20 cellular contexts compared by ENCODE assay signal in genomic region chr12:6979021-6979420, GRCh38. TPM values are rescaled to one million over a fixed set of nuclear protein-coding genes. Genes with fewer than 3 reads are reported as not detected.
DNase-seq lines count a peak whose midpoint lies in the region; ATAC-seq, FAIRE-seq and TF ChIP-seq lines count a peak whose summit lies in the region.
"Had no signal": no experiment of that assay in that cellular context is flagged by ENCODE, and none has a peak within 500 bp of the region (broad histone marks: within the 10 kb centered on the region; RNA-seq: fewer than 3 reads in every experiment).

No MANE protein-coding gene starts in this region.

- peaks cover 3% of the 10 kb centered on the region for H4K20me1 ChIP-seq in keratinocyte (ENCODE audit: control insufficient read depth, extremely low read depth, insufficient read depth, low read length)

- peak overlapping the region; percentile 17 for H3K27ac Mint-ChIP-seq in activated naive CD8-positive, alpha-beta T cell treated with anti-CD3 and anti-CD28 coated beads, Interleukin-2, amount 10 ng/mL, durations not matched to agents 7 days and 5 days

- H3K9ac ChIP-seq in keratinocyte (ENCODE audit: control insufficient read depth, extremely low read depth, insufficient read depth, low read length): peak overlapping the region; percentile 14

- H3K36me3 ChIP-seq in keratinocyte (ENCODE audit: control insufficient read depth in 2 of 2, extremely low read depth in 1 of 2, insufficient read depth in 2 of 2, low read length in 2 of 2) (peaks cover 34 to 66% of the 10 kb centered on the region in 2 experiments), thyroid gland (peaks cover 52 to 64% of the 10 kb centered on the region in 2 donors)

- H3K79me2 ChIP-seq in keratinocyte (ENCODE audit: control insufficient read depth, insufficient read depth, low read length): peaks cover 4% of the 10 kb centered on the region

- peaks cover 8% of the 10 kb centered on the region for H3K4me1 Mint-ChIP-seq in activated naive CD8-positive, alpha-beta T cell treated with anti-CD3 and anti-CD28 coated beads, Interleukin-2, amount 10 ng/mL, durations not matched to agents 7 days and 5 days

- no peak overlapping the region for H3K4me3 ChIP-seq in keratinocyte (ENCODE audit: control insufficient read depth in 2 of 3, extremely low read depth in 1 of 3, insufficient read depth in 2 of 3, low read depth in 1 of 3, low read length in 3 of 3)
- H3K4me3 ChIP-seq in thyroid gland (replicated peaks in 1 of 3): no peak overlapping the region
- H3K4me3 ChIP-seq: tibial nerve had no signal

- H3K9me3 ChIP-seq in keratinocyte (ENCODE audit: control insufficient read depth, low read depth, low read length): no peaks in the 10 kb centered on the region
- no peaks in the 10 kb centered on the region for H3K9me3 ChIP-seq in thyroid gland
- H3K9me3 ChIP-seq: tibial nerve had no signal

- peaks cover 21% of the 10 kb centered on the region for H3K4me1 ChIP-seq in keratinocyte (ENCODE audit: control insufficient read depth, extremely low read depth, insufficient read depth, low read length)
- H3K4me1 ChIP-seq in thyroid gland: peaks cover 17 to 21% of the 10 kb centered on the region in 2 donors
- H3K4me1 ChIP-seq: tibial nerve had no signal

- intact Hi-C loops in thyroid gland (cut with DNase I): no loop called here

- peak overlapping the region; percentile 62 for H3K27ac ChIP-seq in keratinocyte (ENCODE audit: control insufficient read depth, insufficient read depth, low read length)
- H3K27ac ChIP-seq in thyroid gland: peak overlapping the region; percentile 78 to 89 (median 78)
- H3K27ac ChIP-seq: brain microvascular endothelial cell, tibial nerve had no signal

- ATAC-seq in activated naive CD8-positive, alpha-beta T cell treated with anti-CD3 and anti-CD28 coated beads, Interleukin-2, amount 10 ng/mL, durations not matched to agents 7 days and 5 days (ENCODE audit: low read depth): no peak
- ATAC-seq in HG03280 (IDR thresholded peaks at IDR 0.05; ENCODE audit: unreplicated experiment) (no peak), GM21619 (IDR thresholded peaks at IDR 0.05; ENCODE audit: unreplicated experiment) (no peak)
- ATAC-seq: natural killer cell had no signal

- no peak for TF ChIP-seq CTCF in keratinocyte (optimal IDR thresholded peaks at IDR 0.05 in 1 of 3, IDR thresholded peaks at IDR 0.05 in 1 of 3, conservative IDR thresholded peaks at IDR 0.05 in 1 of 3; ENCODE audit: extremely low read depth in 1 of 3, insufficient read depth in 2 of 3, low read length in 3 of 3)
- no peak for TF ChIP-seq CTCF in thyroid gland (IDR thresholded peaks at IDR 0.05)

- H3K4me3 Mint-ChIP-seq in activated naive CD8-positive, alpha-beta T cell treated with anti-CD3 and anti-CD28 coated beads, Interleukin-2, amount 10 ng/mL, durations not matched to agents 7 days and 5 days: no peak overlapping the region
- H3K4me3 Mint-ChIP-seq: natural killer cell had no signal

- no peak for TF ChIP-seq POLR2A in thyroid gland (IDR thresholded peaks at IDR 0.05)

- no peak overlapping the region for H2AFZ ChIP-seq in keratinocyte (ENCODE audit: control insufficient read depth, low read length)

- peak; percentile 89 for FAIRE-seq in keratinocyte (lab: Jason Lieb, UNC)
- FAIRE-seq: TTC549 had no signal

- peaks cover 13% of the 10 kb centered on the region for H3K36me3 Mint-ChIP-seq in activated naive CD8-positive, alpha-beta T cell treated with anti-CD3 and anti-CD28 coated beads, Interleukin-2, amount 10 ng/mL, durations not matched to agents 7 days and 5 days

- POLR2A ChIA-PET in activated naive CD8-positive, alpha-beta T cell treated with anti-CD3 and anti-CD28 coated beads, Interleukin-2, amount 10 ng/mL, durations not matched to agents 7 days and 5 days (lab: Charles Lee): no interaction called here

- H3K9me1 ChIP-seq in keratinocyte (ENCODE audit: control insufficient read depth, extremely low read depth, insufficient read depth, low read length): no peaks in the 10 kb centered on the region

- WGBS in thyroid gland, 2 donors: 58 to 74% methylated on average over 6 of the region's 6 CpGs

- peak; percentile 39 for DNase-seq in activated effector memory CD4-positive, alpha-beta T cell treated with anti-CD3 and anti-CD28 coated beads, Interleukin-2, amount 50 U/mL, for 16 hours
- no peak for DNase-seq in activated effector memory CD4-positive, alpha-beta T cell treated with Interleukin-2 at 50 U/mL for 16 hours
- no peak for DNase-seq in activated naive CD8-positive, alpha-beta T cell treated with anti-CD3 and anti-CD28 coated beads, Interleukin-2, amount 10 ng/mL, durations not matched to agents 7 days and 5 days
- no peak for DNase-seq in keratinocyte (ENCODE audit: low read depth, low spot score)
- peak; percentile 58 to 67 for DNase-seq in thyroid gland
- DNase-seq in middle frontal gyrus (ENCODE audit: extremely low spot score, low spot score): no peak
- DNase-seq: brain microvascular endothelial cell; H7; natural killer cell; NCI-H146; NCI-H226; NK-92 treated with Interleukin-12 subunit alpha and Interleukin-12 subunit beta, amount 100 ng/mL, for 24 hours; retina; stimulated activated CD4-positive, alpha-beta T cell treated with anti-CD3 and anti-CD28 coated beads, Interleukin-2, amount 100 ng/mL, for 24 hours had no signal

- H3K4me2 ChIP-seq in keratinocyte (ENCODE audit: control insufficient read depth, extremely low read depth, insufficient read depth, low read depth, low read length): peak overlapping the region; percentile 25

- H3K27me3 ChIP-seq in keratinocyte (ENCODE audit: control insufficient read depth, extremely low read depth, insufficient read depth, low read length): no peaks in the 10 kb centered on the region
- no peaks in the 10 kb centered on the region for H3K27me3 ChIP-seq in thyroid gland
- H3K27me3 ChIP-seq: brain microvascular endothelial cell, tibial nerve had no signal

- H3K9me3 Mint-ChIP-seq in activated naive CD8-positive, alpha-beta T cell treated with anti-CD3 and anti-CD28 coated beads, Interleukin-2, amount 10 ng/mL, durations not matched to agents 7 days and 5 days: no peaks in the 10 kb centered on the region
- H3K9me3 Mint-ChIP-seq: natural killer cell had no signal

- dilution Hi-C loops in keratinocyte (cut with MboI; ENCODE audit: extremely low pct_ligation_motif_present, low sequenced_read_pairs): no loop called here

- no peaks in the 10 kb centered on the region for H3K27me3 Mint-ChIP-seq in activated naive CD8-positive, alpha-beta T cell treated with anti-CD3 and anti-CD28 coated beads, Interleukin-2, amount 10 ng/mL, durations not matched to agents 7 days and 5 days

RNA-seq across cellular contexts. Expression of gene EMG1, which starts 8.3 kb away (rescaled TPM):
- 10 to 100 TPM; 50.0 to 55.7 TPM for total RNA-seq in activated naive CD8-positive, alpha-beta T cell treated with anti-CD3 and anti-CD28 coated beads, Interleukin-2, amount 10 ng/mL, durations not matched to agents 7 days and 5 days
- polyA plus RNA-seq in keratinocyte: 61.6 to 104 TPM (median 76.9 TPM) in 3 replicates
- polyA plus RNA-seq in keratinocyte (2011; ENCODE audit: low read depth): 56.1 TPM
- 73.4 and 74.3 TPM in 2 replicates for polyA plus RNA-seq in keratinocyte (2011; cell fraction: cytosol; rRNA removed)
- 48.1 and 49.0 TPM in 2 replicates for polyA plus RNA-seq in keratinocyte (2011; cell fraction: nucleus; rRNA removed)
- polyA plus RNA-seq in keratinocyte (2012; ENCODE audit: low replicate concordance): 79.0 and 91.0 TPM in 2 replicates
- polyA minus RNA-seq in keratinocyte: 24.4 to 38.8 TPM (median 30.2 TPM) in 3 replicates
- polyA minus RNA-seq in keratinocyte (2011; cell fraction: cytosol; rRNA and poly(A)+ RNA removed): 21.5 TPM
- 7.2 and 15.8 TPM in 2 replicates for polyA minus RNA-seq in keratinocyte (2011; cell fraction: nucleus; rRNA and poly(A)+ RNA removed)
- total RNA-seq in thyroid gland: 10 to 100 TPM; 19.9 to 53.1 (median 45.6) TPM

RNA-seq across cellular contexts. Expression of gene PHB2, which starts 8.6 kb away (rescaled TPM):
- total RNA-seq in activated naive CD8-positive, alpha-beta T cell treated with anti-CD3 and anti-CD28 coated beads, Interleukin-2, amount 10 ng/mL, durations not matched to agents 7 days and 5 days: 100 to 1,000 TPM; 175 to 189 TPM
- 225 to 270 TPM (median 244 TPM) in 3 replicates for polyA plus RNA-seq in keratinocyte
- polyA plus RNA-seq in keratinocyte (2011; ENCODE audit: low read depth): 45.5 TPM
- 214 and 236 TPM in 2 replicates for polyA plus RNA-seq in keratinocyte (2011; cell fraction: cytosol; rRNA removed)
- 161 and 173 TPM in 2 replicates for polyA plus RNA-seq in keratinocyte (2011; cell fraction: nucleus; rRNA removed)
- polyA plus RNA-seq in keratinocyte (2012; ENCODE audit: low replicate concordance): 97.6 and 161 TPM in 2 replicates
- 102 to 141 TPM (median 127 TPM) in 3 replicates for polyA minus RNA-seq in keratinocyte
- polyA minus RNA-seq in keratinocyte (2011; cell fraction: cytosol; rRNA and poly(A)+ RNA removed): 116 TPM
- 52.7 and 53.3 TPM in 2 replicates for polyA minus RNA-seq in keratinocyte (2011; cell fraction: nucleus; rRNA and poly(A)+ RNA removed)
- total RNA-seq in thyroid gland: 100 to 1,000 TPM; 153 to 284 (median 220) TPM

RNA-seq across cellular contexts. Expression of gene PTPN6, which starts 27.9 kb away (rescaled TPM):
- total RNA-seq in activated naive CD8-positive, alpha-beta T cell treated with anti-CD3 and anti-CD28 coated beads, Interleukin-2, amount 10 ng/mL, durations not matched to agents 7 days and 5 days: 100 to 1,000 TPM; 349 to 370 TPM
- 18.7 to 21.0 TPM (median 19.7 TPM) in 3 replicates for polyA plus RNA-seq in keratinocyte
- 29.9 TPM for polyA plus RNA-seq in keratinocyte (2011; ENCODE audit: low read depth)
- 11.7 and 19.6 TPM in 2 replicates for polyA plus RNA-seq in keratinocyte (2011; cell fraction: cytosol; rRNA removed)
- polyA plus RNA-seq in keratinocyte (2011; cell fraction: nucleus; rRNA removed): 28.5 and 37.9 TPM in 2 replicates
- polyA plus RNA-seq in keratinocyte (2012; ENCODE audit: low replicate concordance): 24.7 and 25.1 TPM in 2 replicates
- polyA minus RNA-seq in keratinocyte: 14.2 to 34.8 TPM (median 17.7 TPM) in 3 replicates
- polyA minus RNA-seq in keratinocyte (2011; cell fraction: cytosol; rRNA and poly(A)+ RNA removed): 23.8 TPM
- 5.6 and 10.3 TPM in 2 replicates for polyA minus RNA-seq in keratinocyte (2011; cell fraction: nucleus; rRNA and poly(A)+ RNA removed)
- total RNA-seq in thyroid gland: 10 to 100 TPM; 21.7 to 32.3 (median 31.4) TPM
- total RNA-seq: SK-MEL-5 had no signal

RNA-seq across cellular contexts. Expression of gene C12orf57, which starts 35.2 kb away (rescaled TPM):
- 100 to 1,000 TPM; 210 to 217 TPM for total RNA-seq in activated naive CD8-positive, alpha-beta T cell treated with anti-CD3 and anti-CD28 coated beads, Interleukin-2, amount 10 ng/mL, durations not matched to agents 7 days and 5 days
- polyA plus RNA-seq in keratinocyte: 121 to 211 TPM (median 137 TPM) in 3 replicates
- 27.9 TPM for polyA plus RNA-seq in keratinocyte (2011; ENCODE audit: low read depth)
- 145 and 239 TPM in 2 replicates for polyA plus RNA-seq in keratinocyte (2011; cell fraction: cytosol; rRNA removed)
- polyA plus RNA-seq in keratinocyte (2011; cell fraction: nucleus; rRNA removed): 64.7 and 79.2 TPM in 2 replicates
- polyA plus RNA-seq in keratinocyte (2012; ENCODE audit: low replicate concordance): 106 and 137 TPM in 2 replicates
- polyA minus RNA-seq in keratinocyte: 30.4 to 74.9 TPM (median 35.3 TPM) in 3 replicates
- 64.5 TPM for polyA minus RNA-seq in keratinocyte (2011; cell fraction: cytosol; rRNA and poly(A)+ RNA removed)
- polyA minus RNA-seq in keratinocyte (2011; cell fraction: nucleus; rRNA and poly(A)+ RNA removed): 20.9 and 21.8 TPM in 2 replicates
- 100 to 1,000 TPM; 344 to 666 (median 383) TPM for total RNA-seq in thyroid gland

RNA-seq across cellular contexts. Expression of gene RNU7-1, which starts 35.4 kb away (rescaled TPM):
- not detected for total RNA-seq in activated naive CD8-positive, alpha-beta T cell treated with anti-CD3 and anti-CD28 coated beads, Interleukin-2, amount 10 ng/mL, durations not matched to agents 7 days and 5 days
- polyA plus RNA-seq in keratinocyte: not detected in 3 replicates
- not detected for polyA plus RNA-seq in keratinocyte (2011; ENCODE audit: low read depth)
- polyA plus RNA-seq in keratinocyte (2011; cell fraction: cytosol; rRNA removed): not detected in 2 replicates
- polyA plus RNA-seq in keratinocyte (2011; cell fraction: nucleus; rRNA removed): not detected in 2 replicates
- not detected in 2 replicates for polyA plus RNA-seq in keratinocyte (2012; ENCODE audit: low replicate concordance)
- polyA minus RNA-seq in keratinocyte: not detected in 3 replicates
- polyA minus RNA-seq in keratinocyte (2011; cell fraction: cytosol; rRNA and poly(A)+ RNA removed): not detected
- not detected in 2 replicates for polyA minus RNA-seq in keratinocyte (2011; cell fraction: nucleus; rRNA and poly(A)+ RNA removed)
- total RNA-seq in thyroid gland: not detected
- total RNA-seq: H7, liver, natural killer cell, SK-MEL-5, tibial nerve had no signal
- polyA plus RNA-seq: liver had no signal

Comparison
In these comparisons a context has a peak if more than half of its experiments do, and no peak if none do; other contexts are left out.
1. DNase-seq: peak in activated effector memory CD4-positive, alpha-beta T cell treated with anti-CD3 and anti-CD28 coated beads, Interleukin-2, amount 50 U/mL, for 16 hours (single experiment) and thyroid gland (2 of 2); none in activated effector memory CD4-positive, alpha-beta T cell treated with Interleukin-2 at 50 U/mL for 16 hours (single experiment), activated naive CD8-positive, alpha-beta T cell treated with anti-CD3 and anti-CD28 coated beads, Interleukin-2, amount 10 ng/mL, durations not matched to agents 7 days and 5 days (single experiment), keratinocyte (single experiment) and middle frontal gyrus (single experiment).
2. RNA of gene PTPN6, which starts 27.9 kb away (total RNA-seq): 349 to 370 TPM in activated naive CD8-positive, alpha-beta T cell treated with anti-CD3 and anti-CD28 coated beads, Interleukin-2, amount 10 ng/mL, durations not matched to agents 7 days and 5 days; 21.7 to 32.3 TPM in thyroid gland; every median in the first group is over 10 times any median in the second.